Comparison of ENCODE assay signal across 14 cellular contexts in genomic region chr12:97323154-97323553, GRCh38.
"Had no signal": no experiment of that assay in that cellular context is flagged by ENCODE, and none has a peak within 500 bp of the region (broad histone marks: within the 10 kb centered on the region; RNA-seq: fewer than 3 reads in every experiment).

No MANE protein-coding gene starts in this region.

- H3K9me3 Mint-ChIP-seq: naive thymus-derived CD8-positive, alpha-beta T cell; neural crest cell had no signal

- H3K27me3 ChIP-seq: foreskin keratinocyte, ovary had no signal

- H3K36me3 Mint-ChIP-seq: naive thymus-derived CD8-positive, alpha-beta T cell had no signal

- H3K4me1 Mint-ChIP-seq: naive thymus-derived CD8-positive, alpha-beta T cell had no signal

- H3K27ac Mint-ChIP-seq: naive thymus-derived CD8-positive, alpha-beta T cell had no signal

- H3K4me2 ChIP-seq: smooth muscle cell had no signal

- H3K4me1 ChIP-seq: foreskin keratinocyte had no signal

- ATAC-seq: foreskin keratinocyte; mucosa of descending colon; naive thymus-derived CD8-positive, alpha-beta T cell; right cardiac atrium had no signal

- H3K36me3 ChIP-seq: ovary had no signal

- DNase-seq: effector memory CD4-positive, alpha-beta T cell; foreskin keratinocyte; head of caudate nucleus; kidney glomerular epithelial cell; mucosa of descending colon; naive thymus-derived CD8-positive, alpha-beta T cell; nucleus accumbens; ovary; right cardiac atrium; stimulated activated CD4-positive, alpha-beta T cell treated with anti-CD3 and anti-CD28 coated beads, Interleukin-2, amount 100 ng/mL, for 48 hours; stimulated activated naive CD4-positive, alpha-beta T cell treated with Interleukin-2 at 50 U/mL for 16 hours; trophoblast cell had no signal

- H3K9me3 ChIP-seq: mucosa of descending colon, ovary had no signal

- H3K27ac ChIP-seq: foreskin keratinocyte, ovary had no signal

- H3K4me3 Mint-ChIP-seq: naive thymus-derived CD8-positive, alpha-beta T cell; neural crest cell had no signal

- H3K4me3 ChIP-seq: mucosa of descending colon, ovary, smooth muscle cell had no signal
